Comparison of ENCODE assay signal across 13 cellular contexts in genomic region chr6:150924808-150925654, GRCh38. TPM values are rescaled to one million over a fixed set of nuclear protein-coding genes. Genes with fewer than 3 reads are reported as not detected.
A peak's percentile ranks its signal among the peaks of the same experiment; 100 is the strongest.
DNase-seq lines count a peak whose midpoint lies in the region; ATAC-seq and TF ChIP-seq lines count a peak whose summit lies in the region.
"Had no signal": no experiment of that assay in that cellular context is flagged by ENCODE, and none has a peak within 500 bp of the region (broad histone marks: within the 10 kb centered on the region; RNA-seq: fewer than 3 reads in every experiment).

No MANE protein-coding gene starts in this region.

- no peaks in the 10 kb centered on the region for H3K4me1 Mint-ChIP-seq in activated naive CD8-positive, alpha-beta T cell (ENCODE audit: low read depth)
- H3K4me1 Mint-ChIP-seq in activated naive CD8-positive, alpha-beta T cell treated with anti-CD3 and anti-CD28 coated beads for 36 hours: no peaks in the 10 kb centered on the region
- peaks cover 55% of the 10 kb centered on the region for H3K4me1 Mint-ChIP-seq in chondrocyte (ENCODE audit: low read depth)
- peaks cover 4% of the 10 kb centered on the region for H3K4me1 Mint-ChIP-seq in type B pancreatic cell (ENCODE audit: unreplicated experiment)
- H3K4me1 Mint-ChIP-seq: activated T-helper 17 cell treated with anti-CD3 and anti-CD28 coated beads, Interleukin-2, amount 50 U/mL, for 72 hours had no signal

- no peak for DNase-seq in activated naive CD8-positive, alpha-beta T cell treated with anti-CD3 and anti-CD28 coated beads for 36 hours
- no peak for DNase-seq in chondrocyte (ENCODE audit: low spot score)
- no peak for DNase-seq in type B pancreatic cell (ENCODE audit: extremely low spot score, unreplicated experiment)
- DNase-seq in NCI-H1417 (lab: John Stamatoyannopoulos, UW): no peak
- no peak for DNase-seq in DMS79 treated with DMSO at 0.1 percent for 48 hours (lab: John Stamatoyannopoulos, UW)
- DNase-seq: NCI-H1048, NCI-H748 treated with DMSO at 0.1 percent for 48 hours, transverse colon had no signal

- H3K27me3 ChIP-seq in liver (ENCODE audit: control insufficient read depth in 4 of 4, insufficient read depth in 4 of 4, low read length in 3 of 4): no peaks in the 10 kb centered on the region
- H3K27me3 ChIP-seq: transverse colon had no signal

- WGBS in liver: 88% methylated on average over 12 of the region's 12 CpGs

- peaks cover 31% of the 10 kb centered on the region for H3K36me3 Mint-ChIP-seq in activated naive CD8-positive, alpha-beta T cell
- peaks cover 52% of the 10 kb centered on the region for H3K36me3 Mint-ChIP-seq in activated naive CD8-positive, alpha-beta T cell treated with anti-CD3 and anti-CD28 coated beads for 36 hours
- H3K36me3 Mint-ChIP-seq in chondrocyte (ENCODE audit: low read depth) (peaks cover 16% of the 10 kb centered on the region), type B pancreatic cell (peaks cover 8% of the 10 kb centered on the region)

- no peak overlapping the region for H3K9ac ChIP-seq in liver (ENCODE audit: low read depth in 1 of 2, low read length in 2 of 2)

- peak overlapping the region; percentile 50 for H3K27ac Mint-ChIP-seq in activated naive CD8-positive, alpha-beta T cell
- H3K27ac Mint-ChIP-seq in activated naive CD8-positive, alpha-beta T cell treated with anti-CD3 and anti-CD28 coated beads for 36 hours: no peak overlapping the region
- peak overlapping the region; percentile 93 for H3K27ac Mint-ChIP-seq in chondrocyte (ENCODE audit: unreplicated experiment)
- peak overlapping the region; percentile 61 for H3K27ac Mint-ChIP-seq in type B pancreatic cell
- H3K27ac Mint-ChIP-seq: activated T-helper 17 cell treated with anti-CD3 and anti-CD28 coated beads, Interleukin-2, amount 50 U/mL, for 72 hours had no signal

- no peak overlapping the region for H3K27ac ChIP-seq in liver (ENCODE audit: low read depth in 1 of 2, low read length in 2 of 2)
- H3K27ac ChIP-seq: transverse colon had no signal

- TF ChIP-seq CTCF in chondrocyte (IDR thresholded peaks at IDR 0.05): peak; percentile 14
- TF ChIP-seq CTCF in liver (IDR thresholded peaks at IDR 0.05; ENCODE audit: low read depth, low read length, missing input control): no peak
- no peak for TF ChIP-seq CTCF in type B pancreatic cell (conservative IDR thresholded peaks at IDR 0.05)

- peaks cover 0 to 3% (median 0%) of the 10 kb centered on the region in 4 donors for H3K4me1 ChIP-seq in liver (ENCODE audit: control insufficient read depth in 4 of 4, insufficient read depth in 4 of 4, low read length in 3 of 4)
- H3K4me1 ChIP-seq: transverse colon had no signal

- ATAC-seq in GM19351 (IDR thresholded peaks at IDR 0.05; ENCODE audit: unreplicated experiment): no peak
- ATAC-seq: activated CD4-positive, CD25-positive, alpha-beta regulatory T cell treated with anti-CD3 and anti-CD28 coated beads, Interleukin-2, amount 50 U/mL, for 24 hours; activated T-helper 17 cell treated with anti-CD3 and anti-CD28 coated beads, Interleukin-2, amount 50 U/mL, for 72 hours had no signal

- TF ChIP-seq RAD21 in liver (IDR thresholded peaks at IDR 0.05): no peak

- no peaks in the 10 kb centered on the region for H3K9me3 ChIP-seq in liver (ENCODE audit: control insufficient read depth in 4 of 4, low read length in 3 of 4)
- H3K9me3 ChIP-seq: transverse colon had no signal

- H3K4me3 ChIP-seq in liver (ENCODE audit: low read depth in 1 of 3, low read length in 3 of 3): no peak overlapping the region
- H3K4me3 ChIP-seq: transverse colon had no signal

- H3K9me3 Mint-ChIP-seq in activated naive CD8-positive, alpha-beta T cell (ENCODE audit: low read depth): no peaks in the 10 kb centered on the region
- no peaks in the 10 kb centered on the region for H3K9me3 Mint-ChIP-seq in activated naive CD8-positive, alpha-beta T cell treated with anti-CD3 and anti-CD28 coated beads for 36 hours
- H3K9me3 Mint-ChIP-seq in chondrocyte (ENCODE audit: low read depth): no peaks in the 10 kb centered on the region
- no peaks in the 10 kb centered on the region for H3K9me3 Mint-ChIP-seq in type B pancreatic cell
- H3K9me3 Mint-ChIP-seq: activated T-helper 17 cell treated with anti-CD3 and anti-CD28 coated beads, Interleukin-2, amount 50 U/mL, for 72 hours had no signal

- H3K4me3 Mint-ChIP-seq in activated naive CD8-positive, alpha-beta T cell: no peak overlapping the region
- H3K4me3 Mint-ChIP-seq in activated naive CD8-positive, alpha-beta T cell treated with anti-CD3 and anti-CD28 coated beads for 36 hours: no peak overlapping the region
- H3K4me3 Mint-ChIP-seq in chondrocyte (ENCODE audit: unreplicated experiment) (no peak overlapping the region), type B pancreatic cell (no peak overlapping the region)
- H3K4me3 Mint-ChIP-seq: activated T-helper 17 cell treated with anti-CD3 and anti-CD28 coated beads, Interleukin-2, amount 50 U/mL, for 72 hours had no signal

- no peaks in the 10 kb centered on the region for H3K36me3 ChIP-seq in liver (ENCODE audit: control insufficient read depth in 4 of 4, insufficient read depth in 3 of 4, low read depth in 1 of 4, low read length in 3 of 4)
- H3K36me3 ChIP-seq: transverse colon had no signal

- H3K27me3 Mint-ChIP-seq in activated naive CD8-positive, alpha-beta T cell: no peaks in the 10 kb centered on the region
- no peaks in the 10 kb centered on the region for H3K27me3 Mint-ChIP-seq in activated naive CD8-positive, alpha-beta T cell treated with anti-CD3 and anti-CD28 coated beads for 36 hours
- H3K27me3 Mint-ChIP-seq in chondrocyte (ENCODE audit: low read depth): no peaks in the 10 kb centered on the region
- H3K27me3 Mint-ChIP-seq in type B pancreatic cell: no peaks in the 10 kb centered on the region
- H3K27me3 Mint-ChIP-seq: activated T-helper 17 cell treated with anti-CD3 and anti-CD28 coated beads, Interleukin-2, amount 50 U/mL, for 72 hours had no signal

TF ChIP-seq in liver, 16 proteins besides CTCF, POLR2A, EP300 and RAD21:
- TF ChIP-seq REST (IDR thresholded peaks at IDR 0.05) (no peak), YY1 (IDR thresholded peaks at IDR 0.05) (no peak), RXRA (IDR thresholded peaks at IDR 0.05) (no peak), GABPA (IDR thresholded peaks at IDR 0.05 in 1 of 2, conservative IDR thresholded peaks at IDR 0.05 in 1 of 2) (no peak), NR2F2 (IDR thresholded peaks at IDR 0.05) (peak; percentile 42), ZBTB33 (IDR thresholded peaks at IDR 0.05) (no peak), FOXA2 (IDR thresholded peaks at IDR 0.05) (no peak), SP1 (IDR thresholded peaks at IDR 0.05) (no peak)

RNA-seq across cellular contexts. Expression of gene MTHFD1L, which starts 59.5 kb away (rescaled TPM):
- total RNA-seq in activated naive CD8-positive, alpha-beta T cell treated with anti-CD3 and anti-CD28 coated beads for 36 hours: 100 to 1,000 TPM; 138 to 155 TPM
- total RNA-seq in chondrocyte: 51.3 to 93.7 TPM (median 85.7 TPM) in 3 replicates
- total RNA-seq in liver: 1 to 10 TPM; 3.5 to 7.7 TPM
- polyA plus RNA-seq in liver: 1 to 10 TPM; 2.0 to 2.1 TPM
- total RNA-seq in type B pancreatic cell (ENCODE audit: low replicate concordance): 25.3 and 28.1 TPM in 2 replicates
